Comparison of ENCODE assay signal across 1 cellular context in the genomic region with DNA sequence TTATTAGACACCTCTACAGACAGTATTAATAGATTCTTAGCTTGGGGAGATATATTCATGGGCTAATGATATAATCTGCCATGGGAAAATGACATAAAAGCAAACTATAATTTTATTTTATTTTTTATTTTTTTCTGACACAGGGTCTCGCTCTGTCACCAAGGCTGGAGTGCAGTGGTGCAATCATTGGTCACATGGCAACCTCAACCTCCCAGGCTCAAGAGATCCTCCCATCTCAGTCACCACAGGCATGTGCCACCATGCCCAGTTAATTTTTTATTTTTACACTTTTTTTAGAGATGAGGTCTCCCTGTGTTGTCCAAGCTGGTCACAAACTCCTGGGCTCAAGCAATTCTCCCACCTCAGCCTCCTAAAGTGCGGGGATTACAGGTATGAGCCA.
A peak's percentile ranks its signal among the peaks of the same experiment; 100 is the strongest.
TF ChIP-seq lines count a peak whose summit lies in the region.

No MANE protein-coding gene starts in this region.

TF ChIP-seq in HepG2, 621 proteins besides CTCF, POLR2A, EP300 and RAD21 (continued from another document):
- no peak for TF ChIP-seq PATZ1 (CRISPR knock-in tag; IDR thresholded peaks at IDR 0.05)
- no peak; the same call in 1 of the 2 replicates for TF ChIP-seq USF2 (IDR thresholded peaks at IDR 0.05; ENCODE audit: low read depth, low read length)
- TF ChIP-seq USF2 (CRISPR knock-in tag; IDR thresholded peaks at IDR 0.05; ENCODE audit: borderline replicate concordance), result peak; percentile 35; the same call in 1 of the 2 replicates
- peak; percentile 74; the same call in 1 of the 2 replicates for TF ChIP-seq ZNF280D (CRISPR knock-in tag; IDR thresholded peaks at IDR 0.05)
- peak; percentile 47; the same call in 1 of the 2 replicates for TF ChIP-seq ZNF644 (CRISPR knock-in tag; IDR thresholded peaks at IDR 0.05; ENCODE audit: low read depth)
- 0 out of 2 replicates have a peak, but pooled peaks have one; percentile 38 for TF ChIP-seq ZFP36L1 (CRISPR knock-in tag; IDR thresholded peaks at IDR 0.05)
- TF ChIP-seq CEBPG (CRISPR knock-in tag; IDR thresholded peaks at IDR 0.05), result peak; percentile 38; the same call in 1 of the 2 replicates
- TF ChIP-seq SAP130 (CRISPR knock-in tag; IDR thresholded peaks at IDR 0.05; ENCODE audit: low read depth), result 0 out of 2 replicates have a peak, but pooled peaks have one; percentile 10
- no peak for TF ChIP-seq TBL1XR1 (IDR thresholded peaks at IDR 0.05; ENCODE audit: borderline replicate concordance, low read length, partially characterized antibody)
